9 cellular contexts compared by ENCODE assay signal in the genomic region with DNA sequence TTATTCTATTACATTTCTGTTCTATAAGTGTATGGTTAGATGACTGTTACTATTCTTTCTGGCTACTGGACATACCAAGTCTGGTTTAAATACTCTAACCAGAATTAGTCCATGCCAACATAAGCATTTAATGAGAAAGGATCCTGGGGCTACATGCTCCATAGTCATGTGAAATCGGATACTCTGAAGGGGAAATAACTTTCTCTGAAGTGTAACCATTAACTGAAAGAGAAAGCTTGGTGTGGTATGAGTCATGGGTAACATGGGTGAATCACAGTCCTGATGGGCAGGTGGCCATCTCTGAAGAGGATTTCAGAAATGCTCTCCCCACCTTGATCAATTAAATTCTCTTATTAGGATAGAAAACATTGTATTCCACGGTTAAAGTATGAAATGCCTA.
DNase-seq lines count a peak whose midpoint lies in the region; ATAC-seq, FAIRE-seq and TF ChIP-seq lines count a peak whose summit lies in the region.
"Had no signal": no experiment of that assay in that cellular context is flagged by ENCODE, and none has a peak within 500 bp of the region (broad histone marks: within the 10 kb centered on the region; RNA-seq: fewer than 3 reads in every experiment).

No MANE protein-coding gene starts in this region.

- no peaks in the 10 kb centered on the region for H4K20me1 ChIP-seq in K562 (replicated peaks; ENCODE audit: control insufficient read depth, insufficient read depth, low read length)
- no peaks in the 10 kb centered on the region for H4K20me1 ChIP-seq in Karpas-422 (ENCODE audit: insufficient read depth, low read depth, low read length)

- no peaks in the 10 kb centered on the region for H3K27me3 Mint-ChIP-seq in stimulated activated naive B cell treated with anti-CD40 and anti-IgM and Interleukin-4, amounts not matched to agents 10 μg/mL and 1 μg/mL and 100 μg/mL, for 72 hours
- peaks cover 5% of the 10 kb centered on the region for H3K27me3 Mint-ChIP-seq in osteocyte (ENCODE audit: unreplicated experiment)
- H3K27me3 Mint-ChIP-seq: dendritic cell treated with granulocyte-macrophage colony-stimulating factor and Interleukin-4, amounts not matched to agents 40 ng/mL and 50 ng/mL, for 4 days had no signal

- peak; percentile 58 for DNase-seq in GM10266 (ENCODE audit: extremely low spot score)
- no peak for DNase-seq in K562 (ENCODE audit: extremely low read depth in 1 of 4, low spot score in 3 of 4)
- DNase-seq in stimulated activated naive B cell treated with anti-CD40 and anti-IgM and Interleukin-4, amounts not matched to agents 10 μg/mL and 1 μg/mL and 100 μg/mL, for 72 hours = no peak
- no peak for DNase-seq in osteocyte (ENCODE audit: extremely low spot score, unreplicated experiment)
- DNase-seq in uterus = no peak
- DNase-seq in Karpas-422 = no peak

- no peak overlapping the region for H3K27ac Mint-ChIP-seq in stimulated activated naive B cell treated with anti-CD40 and anti-IgM and Interleukin-4, amounts not matched to agents 10 μg/mL and 1 μg/mL and 100 μg/mL, for 72 hours
- no peak overlapping the region for H3K27ac Mint-ChIP-seq in osteocyte (ENCODE audit: unreplicated experiment)
- H3K27ac Mint-ChIP-seq: dendritic cell treated with granulocyte-macrophage colony-stimulating factor and Interleukin-4, amounts not matched to agents 40 ng/mL and 50 ng/mL, for 4 days had no signal

- TF ChIP-seq POLR2A in K562 (conservative IDR thresholded peaks at IDR 0.05) = no peak
- TF ChIP-seq POLR2A in uterus (IDR thresholded peaks at IDR 0.05) = no peak

- H3K79me2 ChIP-seq in K562 (ENCODE audit: control insufficient read depth, insufficient read depth, low read length) = no peaks in the 10 kb centered on the region; the same call in 2 of the 3 replicates
- no peaks in the 10 kb centered on the region for H3K79me2 ChIP-seq in Karpas-422 (ENCODE audit: low read length)

- no peak overlapping the region for H3K4me2 ChIP-seq in K562 (ENCODE audit: insufficient read depth, low read length)
- no peak overlapping the region for H3K4me2 ChIP-seq in Karpas-422 (ENCODE audit: low read depth, low read length, poor library complexity, severe bottlenecking)

- no peaks in the 10 kb centered on the region for H3K9me3 Mint-ChIP-seq in stimulated activated naive B cell treated with anti-CD40 and anti-IgM and Interleukin-4, amounts not matched to agents 10 μg/mL and 1 μg/mL and 100 μg/mL, for 72 hours
- H3K9me3 Mint-ChIP-seq in osteocyte (ENCODE audit: unreplicated experiment) = no peaks in the 10 kb centered on the region
- H3K9me3 Mint-ChIP-seq: dendritic cell treated with granulocyte-macrophage colony-stimulating factor and Interleukin-4, amounts not matched to agents 40 ng/mL and 50 ng/mL, for 4 days had no signal

- ATAC-seq in GM21381 (IDR thresholded peaks at IDR 0.05; ENCODE audit: unreplicated experiment) (peak; percentile 97), HG03469 (IDR thresholded peaks at IDR 0.05; ENCODE audit: unreplicated experiment) (peak; percentile 98), K562 (no peak)
- peak; percentile 90 to 97 for ATAC-seq in stimulated activated naive B cell treated with anti-CD40 and anti-IgM and Interleukin-4, amounts not matched to agents 10 μg/mL and 1 μg/mL and 100 μg/mL, for 72 hours (replicated peaks)

- no peak overlapping the region for H2AFZ ChIP-seq in K562 (ENCODE audit: low read depth, low read length)
- H2AFZ ChIP-seq in Karpas-422 (ENCODE audit: low read length) = no peak overlapping the region

- CTCF ChIA-PET in K562 (lab: Yijun Ruan, JAX; ENCODE audit: low intra/inter-chr PET ratio) = no interaction called here

- no peak overlapping the region for H3K4me3 ChIP-seq in K562
- H3K4me3 ChIP-seq in uterus = no peak overlapping the region
- H3K4me3 ChIP-seq in Karpas-422 (ENCODE audit: low read length) = no peak overlapping the region

- BruUV-seq in K562 (replicated peaks; lab: Mats Ljungman, UMichigan) = no TSS peak

- H3K36me3 ChIP-seq in K562 (ENCODE audit: control insufficient read depth, insufficient read depth, low read length) (no peaks in the 10 kb centered on the region), uterus (no peaks in the 10 kb centered on the region), Karpas-422 (ENCODE audit: insufficient read depth, low read length) (no peaks in the 10 kb centered on the region)

- H3K36me3 Mint-ChIP-seq in stimulated activated naive B cell treated with anti-CD40 and anti-IgM and Interleukin-4, amounts not matched to agents 10 μg/mL and 1 μg/mL and 100 μg/mL, for 72 hours = peaks cover 2 to 3% of the 10 kb centered on the region in 2 donors
- no peaks in the 10 kb centered on the region for H3K36me3 Mint-ChIP-seq in osteocyte (ENCODE audit: unreplicated experiment)

- no peak for FAIRE-seq in K562 (lab: Jason Lieb, UNC)

- H3K9me3 ChIP-seq in K562 (replicated peaks; ENCODE audit: control insufficient read depth, insufficient read depth, low read depth, low read length) = no peaks in the 10 kb centered on the region
- H3K9me3 ChIP-seq in uterus = no peaks in the 10 kb centered on the region
- peaks cover 24% of the 10 kb centered on the region for H3K9me3 ChIP-seq in Karpas-422 (ENCODE audit: low read length)

- no peak for TF ChIP-seq EP300 in K562 (IDR thresholded peaks at IDR 0.05; ENCODE audit: low read length)

- peaks cover 17 to 33% of the 10 kb centered on the region in 2 donors for H3K4me1 Mint-ChIP-seq in stimulated activated naive B cell treated with anti-CD40 and anti-IgM and Interleukin-4, amounts not matched to agents 10 μg/mL and 1 μg/mL and 100 μg/mL, for 72 hours
- peaks cover 3% of the 10 kb centered on the region for H3K4me1 Mint-ChIP-seq in osteocyte (ENCODE audit: unreplicated experiment)

- H3K27me3 ChIP-seq in K562 (ENCODE audit: control insufficient read depth in 2 of 2, insufficient read depth in 2 of 2, low read length in 2 of 2) (no peaks in the 10 kb centered on the region), uterus (no peaks in the 10 kb centered on the region), Karpas-422 (ENCODE audit: low read length) (no peaks in the 10 kb centered on the region)

- H3K27ac ChIP-seq in K562 (ENCODE audit: extremely low read depth, low read depth, low read length) (no peak overlapping the region), uterus (no peak overlapping the region), Karpas-422 (ENCODE audit: low read length) (no peak overlapping the region)

- 0% methylated on average over 2 of the region's 2 CpGs for WGBS in K562 (ENCODE audit: insufficient coverage, low coverage, missing lambda C conversion rate)

- no peaks in the 10 kb centered on the region for H3K9me1 ChIP-seq in K562 (ENCODE audit: control insufficient read depth, insufficient read depth, low read length)

- no peaks in the 10 kb centered on the region for H3K4me1 ChIP-seq in K562 (replicated peaks in 1 of 2; ENCODE audit: control insufficient read depth in 2 of 2, insufficient read depth in 2 of 2, low read length in 2 of 2)
- H3K4me1 ChIP-seq in uterus = no peaks in the 10 kb centered on the region
- H3K4me1 ChIP-seq in Karpas-422 (ENCODE audit: low read length) = no peaks in the 10 kb centered on the region

- in situ Hi-C loops in K562 (cut with MboI) = no loop called here

- TF ChIP-seq CTCF in GM10266 (IDR thresholded peaks at IDR 0.05; ENCODE audit: control insufficient read depth, insufficient read depth, low read depth, missing control alignments) (no peak), K562 (IDR thresholded peaks at IDR 0.05 in 2 of 3, conservative IDR thresholded peaks at IDR 0.05 in 1 of 3; ENCODE audit: insufficient read depth in 2 of 3, low read depth in 1 of 3, low read length in 3 of 3) (no peak), osteocyte (IDR thresholded peaks at IDR 0.05) (no peak), uterus (IDR thresholded peaks at IDR 0.05) (no peak)

- intact Hi-C loops in K562 (cut with micrococcal nuclease) = no loop called here
- intact Hi-C loops in uterus (cut with DNase I; ENCODE audit: low total_unique reads) = no loop called here

- H3K9me2 ChIP-seq in Karpas-422 (replicated peaks; ENCODE audit: insufficient read depth, low read length) = no peaks in the 10 kb centered on the region

- H3K4me3 Mint-ChIP-seq in stimulated activated naive B cell treated with anti-CD40 and anti-IgM and Interleukin-4, amounts not matched to agents 10 μg/mL and 1 μg/mL and 100 μg/mL, for 72 hours = no peak overlapping the region
- H3K4me3 Mint-ChIP-seq in osteocyte (ENCODE audit: unreplicated experiment) = no peak overlapping the region
- H3K4me3 Mint-ChIP-seq: dendritic cell treated with granulocyte-macrophage colony-stimulating factor and Interleukin-4, amounts not matched to agents 40 ng/mL and 50 ng/mL, for 4 days had no signal

- TF ChIP-seq RAD21 in K562 (CRISPR knock-in tag; conservative IDR thresholded peaks at IDR 0.05 in 1 of 2, IDR thresholded peaks at IDR 0.05 in 1 of 2) = no peak

- POLR2A ChIA-PET in K562 (lab: Yijun Ruan, JAX) = no interaction called here

- no peak overlapping the region for H3K9ac ChIP-seq in K562 (ENCODE audit: insufficient read depth in 1 of 2, low read depth in 2 of 2, low read length in 2 of 2)
- no peak overlapping the region for H3K9ac ChIP-seq in Karpas-422 (ENCODE audit: low read length)

TF ChIP-seq in K562, 482 proteins besides CTCF, POLR2A, EP300 and RAD21 (continues in another document):
- TF ChIP-seq ZNF324 (CRISPR knock-in tag; IDR thresholded peaks at IDR 0.05) = no peak
- TF ChIP-seq, protein P1, sequence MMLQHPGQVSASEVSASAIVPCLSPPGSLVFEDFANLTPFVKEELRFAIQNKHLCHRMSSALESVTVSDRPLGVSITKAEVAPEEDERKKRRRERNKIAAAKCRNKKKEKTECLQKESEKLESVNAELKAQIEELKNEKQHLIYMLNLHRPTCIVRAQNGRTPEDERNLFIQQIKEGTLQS (IDR thresholded peaks at IDR 0.05) = peak; percentile 38; the same call in 1 of the 2 replicates
- TF ChIP-seq, protein P1 (CRISPR knock-in tag; conservative IDR thresholded peaks at IDR 0.05) = no peak
- no peak for TF ChIP-seq GTF2A2 (tag; IDR thresholded peaks at IDR 0.05)
- TF ChIP-seq FOXK2 (conservative IDR thresholded peaks at IDR 0.05 in 1 of 2, IDR thresholded peaks at IDR 0.05 in 1 of 2; ENCODE audit: low read depth in 2 of 2) = no peak
- TF ChIP-seq, protein P2, sequence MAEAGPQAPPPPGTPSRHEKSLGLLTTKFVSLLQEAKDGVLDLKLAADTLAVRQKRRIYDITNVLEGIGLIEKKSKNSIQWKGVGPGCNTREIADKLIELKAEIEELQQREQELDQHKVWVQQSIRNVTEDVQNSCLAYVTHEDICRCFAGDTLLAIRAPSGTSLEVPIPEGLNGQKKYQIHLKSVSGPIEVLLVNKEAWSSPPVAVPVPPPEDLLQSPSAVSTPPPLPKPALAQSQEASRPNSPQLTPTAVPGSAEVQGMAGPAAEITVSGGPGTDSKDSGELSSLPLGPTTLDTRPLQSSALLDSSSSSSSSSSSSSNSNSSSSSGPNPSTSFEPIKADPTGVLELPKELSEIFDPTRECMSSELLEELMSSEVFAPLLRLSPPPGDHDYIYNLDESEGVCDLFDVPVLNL (CRISPR knock-in tag; IDR thresholded peaks at IDR 0.05; ENCODE audit: low read depth) = no peak
